8 cellular contexts compared by ENCODE assay signal in the genomic region with DNA sequence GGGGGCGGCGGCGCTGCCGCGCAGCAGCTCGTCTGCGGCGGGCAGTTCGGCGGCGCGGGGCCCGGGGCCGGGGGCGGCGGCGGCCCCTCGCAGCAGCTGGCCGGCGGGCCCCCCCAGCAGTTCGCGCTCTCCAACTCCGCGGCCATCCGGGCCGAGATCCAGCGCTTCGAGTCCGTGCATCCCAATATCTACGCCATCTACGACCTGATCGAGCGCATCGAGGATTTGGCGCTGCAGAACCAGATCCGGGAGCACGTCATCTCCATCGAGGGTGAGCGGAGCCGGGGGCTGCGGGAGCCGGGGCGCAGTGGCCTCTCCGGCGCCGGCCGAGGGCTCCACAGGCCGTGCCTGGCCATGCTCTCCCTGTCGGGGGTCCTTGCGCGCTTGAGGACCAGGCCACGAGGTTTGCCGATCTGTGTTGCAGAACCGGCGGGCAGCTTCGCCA. TPM values are rescaled to one million over a fixed set of nuclear protein-coding genes. Genes with fewer than 3 reads are reported as not detected.
DNase-seq lines count a peak whose midpoint lies in the region; ATAC-seq, FAIRE-seq and TF ChIP-seq lines count a peak whose summit lies in the region.

No MANE protein-coding gene starts in this region.

- H3K4me1 Mint-ChIP-seq in activated T-cell treated with anti-CD3 and anti-CD28 coated beads, Interleukin-2, amount 50 U/mL, for 24 hours (ENCODE audit: low read depth), result peaks cover 45% of the 10 kb centered on the region

- DNase-seq in HEK293T (ENCODE audit: extremely low spot score) (no peak), head of caudate nucleus (peak in 22 of 42 donors; percentile 15 to 66 (median 40)), sciatic nerve (ENCODE audit: low spot score) (peak; percentile 67), frontal cortex (ENCODE audit: low spot score in 2 of 2) (no peak)
- no peak for DNase-seq in activated T-cell treated with anti-CD3 and anti-CD28 coated beads, Interleukin-2, amount 50 U/mL, for 24 hours

- CTCF ChIA-PET in HEK293T (lab: Yijun Ruan, JAX), result interaction anchor here (1.7 kb wide), 1 partner anchor 24 kb away, joined by 13 read pairs; no protein-coding TSS in a partner anchor

- intact Hi-C loops in head of caudate nucleus (cut with DNase I) (no loop called here), sciatic nerve (cut with DNase I) (no loop called here)

- no peak for TF ChIP-seq CTCF in C4-2B (conservative IDR thresholded peaks at IDR 0.05)

- H3K27ac ChIP-seq in C4-2B, result peak overlapping the region; percentile 96

- H3K27me3 Mint-ChIP-seq in activated T-cell treated with anti-CD3 and anti-CD28 coated beads, Interleukin-2, amount 50 U/mL, for 24 hours, result peaks cover 7% of the 10 kb centered on the region

- peaks cover 27% of the 10 kb centered on the region for H3K36me3 Mint-ChIP-seq in activated T-cell treated with anti-CD3 and anti-CD28 coated beads, Interleukin-2, amount 50 U/mL, for 24 hours (ENCODE audit: low read depth)

- FAIRE-seq in frontal cortex (lab: Jason Lieb, UNC), result no peak

- no peaks in the 10 kb centered on the region for H3K9me3 Mint-ChIP-seq in activated T-cell treated with anti-CD3 and anti-CD28 coated beads, Interleukin-2, amount 50 U/mL, for 24 hours

- POLR2A ChIA-PET in HEK293T (lab: Yijun Ruan, JAX), result interaction anchor here (1.3 to 2.8 kb wide), 3 partner anchors 10 to 190 kb away, joined by 4 to 14 read pairs (median 7); no protein-coding TSS in a partner anchor

- ATAC-seq in sciatic nerve, result no peak
- no peak for ATAC-seq in GM19467 (IDR thresholded peaks at IDR 0.05; ENCODE audit: unreplicated experiment)
- no peak for ATAC-seq in GM19324 (IDR thresholded peaks at IDR 0.05; ENCODE audit: low FRiP score, unreplicated experiment)

- H3K4me3 Mint-ChIP-seq in activated T-cell treated with anti-CD3 and anti-CD28 coated beads, Interleukin-2, amount 50 U/mL, for 24 hours, result peak overlapping the region; percentile 86

- H3K27ac Mint-ChIP-seq in activated T-cell treated with anti-CD3 and anti-CD28 coated beads, Interleukin-2, amount 50 U/mL, for 24 hours, result peak overlapping the region; percentile 87

TF ChIP-seq in HEK293T, 16 proteins besides CTCF, POLR2A, EP300 and RAD21:
- peak; percentile 87 for TF ChIP-seq L3MBTL2 (conservative IDR thresholded peaks at IDR 0.05)
- no peak for TF ChIP-seq ARNT (IDR thresholded peaks at IDR 0.05)
- TF ChIP-seq TARDBP (IDR thresholded peaks at IDR 0.05), result no peak
- TF ChIP-seq ELF4 (IDR thresholded peaks at IDR 0.05), result no peak
- TF ChIP-seq ZNF384 (IDR thresholded peaks at IDR 0.05), result no peak
TF ChIP-seq in HEK293T: peak in this region for 1.

RNA-seq across cellular contexts. Expression of a gene that starts 0.5 kb away (rescaled TPM):
- 99.7 TPM for total RNA-seq in sciatic nerve
- 92.9 TPM for total RNA-seq in frontal cortex

RNA-seq across cellular contexts. Expression of a gene that starts 3.5 kb away (rescaled TPM):
- total RNA-seq in sciatic nerve (27.8 TPM), frontal cortex (10.2 TPM)

RNA-seq across cellular contexts. Expression of a gene that starts 6.2 kb away (rescaled TPM):
- 57.9 TPM for total RNA-seq in sciatic nerve
- 32.6 TPM for total RNA-seq in frontal cortex

RNA-seq across cellular contexts. Expression of a gene that starts 27.4 kb away (rescaled TPM):
- 87.5 TPM for total RNA-seq in sciatic nerve
- total RNA-seq in frontal cortex, result 10.6 TPM

RNA-seq across cellular contexts. Expression of a gene that starts 29.1 kb away (rescaled TPM):
- 5.7 TPM for total RNA-seq in sciatic nerve
- 47.7 TPM for total RNA-seq in frontal cortex

Comparison
In these comparisons a context has a peak if more than half of its experiments do, and no peak if none do; other contexts are left out.
1. DNase-seq: peak in head of caudate nucleus (22 of 42) and sciatic nerve (single experiment); none in HEK293T (single experiment), activated T-cell treated with anti-CD3 and anti-CD28 coated beads, Interleukin-2, amount 50 U/mL, for 24 hours (single experiment) and frontal cortex (0 of 2).